16 cellular contexts compared by ENCODE assay signal in the genomic region with DNA sequence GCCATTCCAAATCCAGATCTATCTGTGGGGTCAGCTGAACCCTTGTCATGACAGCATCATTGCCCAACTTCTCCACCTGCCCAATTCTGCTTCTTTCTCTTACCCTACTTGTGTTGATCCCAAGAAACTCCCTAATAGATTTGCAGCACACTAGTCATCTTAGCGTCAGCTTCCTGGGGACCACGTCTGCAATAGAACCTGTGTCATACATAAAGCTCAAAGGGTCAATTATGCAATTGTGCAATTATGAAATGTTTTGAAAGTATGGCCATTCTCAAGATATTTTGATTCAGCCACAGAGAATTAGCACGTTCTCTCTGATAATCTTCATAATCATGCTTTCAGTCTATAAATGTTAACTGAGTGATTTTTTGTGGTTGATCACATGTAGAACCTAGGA.
A peak's percentile ranks its signal among the peaks of the same experiment; 100 is the strongest.
DNase-seq lines count a peak whose midpoint lies in the region; ATAC-seq and TF ChIP-seq lines count a peak whose summit lies in the region.
"Had no signal": no experiment of that assay in that cellular context is flagged by ENCODE, and none has a peak within 500 bp of the region (broad histone marks: within the 10 kb centered on the region; RNA-seq: fewer than 3 reads in every experiment).

No MANE protein-coding gene starts in this region.

- no peak for ATAC-seq in HG02884 (IDR thresholded peaks at IDR 0.05; ENCODE audit: unreplicated experiment)
- ATAC-seq: GM12878, HCT116 had no signal

- H3K4me3 ChIP-seq in cardiac fibroblast (replicated peaks in 1 of 2; ENCODE audit: low read depth in 2 of 2, low read length in 2 of 2) = no peak overlapping the region
- no peak overlapping the region for H3K4me3 ChIP-seq in fibroblast of villous mesenchyme (ENCODE audit: low read depth, low read length)
- H3K4me3 ChIP-seq: BLaER1, GM12878 had no signal

- DNase-seq in ELR (ENCODE audit: low read depth) (peak; percentile 10), HCEC 1CT (peak; percentile 75), cardiac fibroblast (ENCODE audit: low read depth in 2 of 2) (peak; percentile 46 to 90), fibroblast of villous mesenchyme (ENCODE audit: low read depth) (peak; percentile 44), activated gamma-delta T cell (lab: John Stamatoyannopoulos, UW) (no peak), NCI-H1092 (lab: John Stamatoyannopoulos, UW) (no peak), NCI-H1436 (lab: John Stamatoyannopoulos, UW) (no peak)
- DNase-seq: 8988T; Calu3; CD4-positive, alpha-beta memory T cell; DMS79 treated with DMSO at 0.1 percent for 48 hours; HFFc6 had no signal

- TF ChIP-seq CTCF in cardiac fibroblast (IDR thresholded peaks at IDR 0.05; ENCODE audit: low read depth, low read length) (no peak), fibroblast of villous mesenchyme (IDR thresholded peaks at IDR 0.05; ENCODE audit: insufficient read depth, low read depth, low read length) (no peak)

Comparison
In these comparisons a context has a peak if more than half of its experiments do, and no peak if none do; other contexts are left out.
1. DNase-seq: peak in ELR (single experiment), HCEC 1CT (single experiment), cardiac fibroblast (2 of 2) and fibroblast of villous mesenchyme (single experiment); none in activated gamma-delta T cell (single experiment), NCI-H1092 (single experiment) and NCI-H1436 (single experiment).